Comparison of ENCODE assay signal across 8 cellular contexts in genomic region chr14:68977741-68978549, GRCh38. TPM values are rescaled to one million over a fixed set of nuclear protein-coding genes. Genes with fewer than 3 reads are reported as not detected.
DNase-seq lines count a peak whose midpoint lies in the region; ATAC-seq and TF ChIP-seq lines count a peak whose summit lies in the region.

No MANE protein-coding gene starts in this region.

- TF ChIP-seq RAD21 in SK-N-SH (IDR thresholded peaks at IDR 0.05; ENCODE audit: low read length): peak; percentile 22

- H3K79me2 ChIP-seq in SK-N-SH (ENCODE audit: insufficient read depth): peaks cover 67% of the 10 kb centered on the region

- peaks cover 46% of the 10 kb centered on the region for H4K20me1 ChIP-seq in SK-N-SH (ENCODE audit: insufficient read depth)

- peaks cover 27% of the 10 kb centered on the region for H3F3A ChIP-seq in SK-N-SH (replicated peaks; ENCODE audit: insufficient read depth)

- no peaks in the 10 kb centered on the region for H3K27me3 ChIP-seq in SK-N-SH (ENCODE audit: insufficient read depth)
- H3K27me3 ChIP-seq in right cardiac atrium (ENCODE audit: control insufficient read depth, insufficient read depth): no peaks in the 10 kb centered on the region

- no peak overlapping the region for H2AFZ ChIP-seq in SK-N-SH (ENCODE audit: low read depth)

- intact Hi-C loops in right cardiac atrium (cut with DNase I): loop anchor here in 3 of 4 donors (5.0 to 10.0 kb wide), 4 partner anchors 36 to 66 kb away; no protein-coding TSS in a partner anchor
- intact Hi-C loops in sciatic nerve (cut with DNase I): no loop called here

- no peaks in the 10 kb centered on the region for H3K9me3 ChIP-seq in SK-N-SH
- H3K9me3 ChIP-seq in right cardiac atrium (ENCODE audit: control insufficient read depth, low read length): no peaks in the 10 kb centered on the region

- under 1% methylated on average over 25 of the region's 57 CpGs for WGBS in SK-N-SH (ENCODE audit: low lambda C conversion rate)
- WGBS in right cardiac atrium: under 1% methylated on average over 57 of the region's 57 CpGs

- peak; percentile 38 to 69; a peak in 3 of 4 replicates for TF ChIP-seq EP300 in SK-N-SH (IDR thresholded peaks at IDR 0.05; ENCODE audit: borderline replicate concordance in 1 of 2, low read depth in 1 of 2, low read length in 1 of 2)

- peak overlapping the region; percentile 87 to 96 for H3K4me3 ChIP-seq in SK-N-SH (ENCODE audit: low read depth in 2 of 2, low read length in 1 of 2)
- H3K4me3 ChIP-seq in right cardiac atrium (ENCODE audit: low read length): peak overlapping the region; percentile 92

- POLR2A ChIA-PET in SK-N-SH (lab: Yijun Ruan, JAX): interaction anchor here (0.6 to 1.5 kb wide), 8 partner anchors 11 to 117 kb away, joined by 3 to 5 read pairs (median 4); no protein-coding TSS in a partner anchor

- peak; percentile 25 for TF ChIP-seq CTCF in SK-N-SH (IDR thresholded peaks at IDR 0.05)

- H3K4me2 ChIP-seq in SK-N-SH: peak overlapping the region; percentile 98

- peaks cover 24 to 32% of the 10 kb centered on the region in 2 experiments for H3K36me3 ChIP-seq in SK-N-SH (replicated peaks in 1 of 2; ENCODE audit: control insufficient read depth in 1 of 2, insufficient read depth in 2 of 2, low read length in 1 of 2)

- ATAC-seq in right cardiac atrium: peak; percentile 28 to 35
- peak; percentile 40 for ATAC-seq in sciatic nerve
- no peak for ATAC-seq in HG03196 (IDR thresholded peaks at IDR 0.05; ENCODE audit: unreplicated experiment)

- H3K9me2 ChIP-seq in SK-N-SH: no peaks in the 10 kb centered on the region

- CTCF ChIA-PET in SK-N-SH (lab: Yijun Ruan, JAX): interaction anchor here (0.7 to 2.8 kb wide), 16 partner anchors 9 to 130 kb away, joined by 3 to 16 read pairs (median 5); no protein-coding TSS in a partner anchor

- H3K27ac ChIP-seq in SK-N-SH (ENCODE audit: low read depth in 2 of 2, low read length in 1 of 2): peak overlapping the region; percentile 98
- peak overlapping the region; percentile 68 for H3K27ac ChIP-seq in right cardiac atrium (ENCODE audit: low read length)

- DNase-seq in DMS153 treated with DMSO at 0.1 percent for 48 hours (lab: John Stamatoyannopoulos, UW; ENCODE audit: unreplicated experiment) (peak; percentile 14), HK-2 (ENCODE audit: unreplicated experiment) (peak; percentile 88), SK-N-SH (peak; percentile 82), amniotic epithelial cell (ENCODE audit: low read depth) (peak; percentile 84), right cardiac atrium (peak; percentile 79 to 87 (median 87)), sciatic nerve (ENCODE audit: low spot score) (peak; percentile 79), middle frontal gyrus (ENCODE audit: extremely low spot score, low spot score) (no peak)

- H3K9ac ChIP-seq in SK-N-SH: peak overlapping the region; percentile 99

- H3K4me1 ChIP-seq in SK-N-SH (ENCODE audit: control insufficient read depth in 1 of 2, insufficient read depth in 2 of 2, low read depth in 1 of 2, low read length in 1 of 2) (peaks cover 30 to 49% of the 10 kb centered on the region in 2 experiments), right cardiac atrium (ENCODE audit: control insufficient read depth, insufficient read depth, low read length) (peaks cover 19% of the 10 kb centered on the region)

TF ChIP-seq in SK-N-SH, 30 proteins besides CTCF, POLR2A, EP300 and RAD21 (continues in another document):
- no peak for TF ChIP-seq EZH2phosphoT487 (IDR thresholded peaks at IDR 0.05; ENCODE audit: borderline replicate concordance, low read depth)
- TF ChIP-seq ELF1 (IDR thresholded peaks at IDR 0.05): 0 out of 2 replicates have a peak, but pooled peaks have one; percentile 37
- TF ChIP-seq JUND (IDR thresholded peaks at IDR 0.05): peak; percentile 3; the same call in 1 of the 2 replicates
- TF ChIP-seq YY1 (IDR thresholded peaks at IDR 0.05; ENCODE audit: low read depth): no peak; the same call in 1 of the 2 replicates
- TF ChIP-seq TAF1 (IDR thresholded peaks at IDR 0.05; ENCODE audit: borderline replicate concordance, low read depth, low read length): 0 out of 2 replicates have a peak, but pooled peaks have one; percentile 49
- 0 out of 2 replicates have a peak, but pooled peaks have one; percentile 34 for TF ChIP-seq TEAD4 (IDR thresholded peaks at IDR 0.05; ENCODE audit: borderline replicate concordance, insufficient read depth)
- 0 out of 2 replicates have a peak, but pooled peaks have one; percentile 35 for TF ChIP-seq GABPA (IDR thresholded peaks at IDR 0.05; ENCODE audit: low read depth)
- TF ChIP-seq, protein P1, sequence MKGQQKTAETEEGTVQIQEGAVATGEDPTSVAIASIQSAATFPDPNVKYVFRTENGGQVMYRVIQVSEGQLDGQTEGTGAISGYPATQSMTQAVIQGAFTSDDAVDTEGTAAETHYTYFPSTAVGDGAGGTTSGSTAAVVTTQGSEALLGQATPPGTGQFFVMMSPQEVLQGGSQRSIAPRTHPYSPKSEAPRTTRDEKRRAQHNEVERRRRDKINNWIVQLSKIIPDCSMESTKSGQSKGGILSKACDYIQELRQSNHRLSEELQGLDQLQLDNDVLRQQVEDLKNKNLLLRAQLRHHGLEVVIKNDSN (IDR thresholded peaks at IDR 0.05; ENCODE audit: borderline replicate concordance, low read depth): no peak
- TF ChIP-seq, protein P2, sequence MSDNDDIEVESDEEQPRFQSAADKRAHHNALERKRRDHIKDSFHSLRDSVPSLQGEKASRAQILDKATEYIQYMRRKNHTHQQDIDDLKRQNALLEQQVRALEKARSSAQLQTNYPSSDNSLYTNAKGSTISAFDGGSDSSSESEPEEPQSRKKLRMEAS (IDR thresholded peaks at IDR 0.05; ENCODE audit: low read depth): 0 out of 2 replicates have a peak, but pooled peaks have one; percentile 25
- TF ChIP-seq, protein P3, sequence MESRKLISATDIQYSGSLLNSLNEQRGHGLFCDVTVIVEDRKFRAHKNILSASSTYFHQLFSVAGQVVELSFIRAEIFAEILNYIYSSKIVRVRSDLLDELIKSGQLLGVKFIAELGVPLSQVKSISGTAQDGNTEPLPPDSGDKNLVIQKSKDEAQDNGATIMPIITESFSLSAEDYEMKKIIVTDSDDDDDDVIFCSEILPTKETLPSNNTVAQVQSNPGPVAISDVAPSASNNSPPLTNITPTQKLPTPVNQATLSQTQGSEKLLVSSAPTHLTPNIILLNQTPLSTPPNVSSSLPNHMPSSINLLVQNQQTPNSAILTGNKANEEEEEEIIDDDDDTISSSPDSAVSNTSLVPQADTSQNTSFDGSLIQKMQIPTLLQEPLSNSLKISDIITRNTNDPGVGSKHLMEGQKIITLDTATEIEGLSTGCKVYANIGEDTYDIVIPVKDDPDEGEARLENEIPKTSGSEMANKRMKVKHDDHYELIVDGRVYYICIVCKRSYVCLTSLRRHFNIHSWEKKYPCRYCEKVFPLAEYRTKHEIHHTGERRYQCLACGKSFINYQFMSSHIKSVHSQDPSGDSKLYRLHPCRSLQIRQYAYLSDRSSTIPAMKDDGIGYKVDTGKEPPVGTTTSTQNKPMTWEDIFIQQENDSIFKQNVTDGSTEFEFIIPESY (IDR thresholded peaks at IDR 0.05; ENCODE audit: borderline replicate concordance, low read depth): no peak
- TF ChIP-seq USF2 (IDR thresholded peaks at IDR 0.05; ENCODE audit: borderline replicate concordance, low read depth, low read length): no peak
- TF ChIP-seq FOXJ3 (CRISPR knock-in tag; IDR thresholded peaks at IDR 0.05): no peak
- TF ChIP-seq, protein P4, sequence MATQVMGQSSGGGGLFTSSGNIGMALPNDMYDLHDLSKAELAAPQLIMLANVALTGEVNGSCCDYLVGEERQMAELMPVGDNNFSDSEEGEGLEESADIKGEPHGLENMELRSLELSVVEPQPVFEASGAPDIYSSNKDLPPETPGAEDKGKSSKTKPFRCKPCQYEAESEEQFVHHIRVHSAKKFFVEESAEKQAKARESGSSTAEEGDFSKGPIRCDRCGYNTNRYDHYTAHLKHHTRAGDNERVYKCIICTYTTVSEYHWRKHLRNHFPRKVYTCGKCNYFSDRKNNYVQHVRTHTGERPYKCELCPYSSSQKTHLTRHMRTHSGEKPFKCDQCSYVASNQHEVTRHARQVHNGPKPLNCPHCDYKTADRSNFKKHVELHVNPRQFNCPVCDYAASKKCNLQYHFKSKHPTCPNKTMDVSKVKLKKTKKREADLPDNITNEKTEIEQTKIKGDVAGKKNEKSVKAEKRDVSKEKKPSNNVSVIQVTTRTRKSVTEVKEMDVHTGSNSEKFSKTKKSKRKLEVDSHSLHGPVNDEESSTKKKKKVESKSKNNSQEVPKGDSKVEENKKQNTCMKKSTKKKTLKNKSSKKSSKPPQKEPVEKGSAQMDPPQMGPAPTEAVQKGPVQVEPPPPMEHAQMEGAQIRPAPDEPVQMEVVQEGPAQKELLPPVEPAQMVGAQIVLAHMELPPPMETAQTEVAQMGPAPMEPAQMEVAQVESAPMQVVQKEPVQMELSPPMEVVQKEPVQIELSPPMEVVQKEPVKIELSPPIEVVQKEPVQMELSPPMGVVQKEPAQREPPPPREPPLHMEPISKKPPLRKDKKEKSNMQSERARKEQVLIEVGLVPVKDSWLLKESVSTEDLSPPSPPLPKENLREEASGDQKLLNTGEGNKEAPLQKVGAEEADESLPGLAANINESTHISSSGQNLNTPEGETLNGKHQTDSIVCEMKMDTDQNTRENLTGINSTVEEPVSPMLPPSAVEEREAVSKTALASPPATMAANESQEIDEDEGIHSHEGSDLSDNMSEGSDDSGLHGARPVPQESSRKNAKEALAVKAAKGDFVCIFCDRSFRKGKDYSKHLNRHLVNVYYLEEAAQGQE (IDR thresholded peaks at IDR 0.05; ENCODE audit: low read depth, low read length): no peak
- TF ChIP-seq FOSL2 (IDR thresholded peaks at IDR 0.05; ENCODE audit: borderline replicate concordance, low read depth): no peak; the same call in 1 of the 2 replicates
- TF ChIP-seq MXI1 (IDR thresholded peaks at IDR 0.05; ENCODE audit: low read depth, low read length): 0 out of 2 replicates have a peak, but pooled peaks have one; percentile 39
- no peak for TF ChIP-seq NRF1 (IDR thresholded peaks at IDR 0.05; ENCODE audit: low read depth, low read length)
- TF ChIP-seq SIN3A (IDR thresholded peaks at IDR 0.05; ENCODE audit: borderline replicate concordance, low read depth, low read length): peak; percentile 52; the same call in 1 of the 2 replicates

RNA-seq across cellular contexts. Expression of gene ACTN1, which starts 1.2 kb away (rescaled TPM):
- polyA plus RNA-seq in SK-N-SH (2012; rRNA removed): 266 and 319 TPM in 2 replicates
- polyA plus RNA-seq in SK-N-SH (2012; cell fraction: cytosol; rRNA removed): 144 and 218 TPM in 2 replicates
- polyA plus RNA-seq in SK-N-SH (2012; cell fraction: nucleus; rRNA removed): 589 and 740 TPM in 2 replicates
- total RNA-seq in right cardiac atrium: 100 to 1,000 TPM; 133 to 305 (median 171) TPM
- polyA plus RNA-seq in right cardiac atrium: 80.5 TPM
- total RNA-seq in sciatic nerve: 216 TPM
